ENCODE assay signal across 8 cellular contexts in genomic region chr10:88879754-88880286, GRCh38. TPM values are rescaled to one million over a fixed set of nuclear protein-coding genes. Genes with fewer than 3 reads are reported as not detected.
DNase-seq lines count a peak whose midpoint lies in the region; ATAC-seq, FAIRE-seq and TF ChIP-seq lines count a peak whose summit lies in the region.

TSS of gene STAMBPL1 (plus strand) at chr10:88880245. CDS start at chr10:88901709, 21,464 bp downstream.

- H3K4me3 ChIP-seq in H7 (ENCODE audit: insufficient read depth, low read depth, low read length), result peak within 1 kb of the TSS; percentile 85
- peak within 1 kb of the TSS; percentile 72 for H3K4me3 ChIP-seq in MG63

- FAIRE-seq in GM12892 (lab: Jason Lieb, UNC), result no peak

- DNase-seq in GM10266 (ENCODE audit: extremely low spot score), result peak; percentile 62
- DNase-seq in H7, result peak; percentile 7
- no peak for DNase-seq in MG63
- peak; percentile 53 to 69 (median 63) for DNase-seq in activated CD4-positive, CD25-positive, alpha-beta regulatory T cell (lab: John Stamatoyannopoulos, UW)
- DNase-seq in cerebellum (ENCODE audit: low spot score), result peak; percentile 68
- DNase-seq in memory B cell (ENCODE audit: low spot score in 2 of 2), result no peak
- peak; percentile 38 for DNase-seq in stimulated activated CD8-positive, alpha-beta memory T cell treated with anti-CD3 and anti-CD28 coated beads, Interleukin-15, amount 100 ng/mL, for 24 hours (ENCODE audit: low read depth)
- no peak for DNase-seq in GM12892 (ENCODE audit: insufficient read length)

- ATAC-seq in memory B cell (ENCODE audit: low read depth), result peak; percentile 57

- H3K4me3 Mint-ChIP-seq in memory B cell, result peak within 1 kb of the TSS; percentile 98

- TF ChIP-seq CTCF in GM10266 (IDR thresholded peaks at IDR 0.05; ENCODE audit: control insufficient read depth, insufficient read depth, low read depth, missing control alignments), result no peak

- no peaks in the 10 kb centered on the region for H3K9me3 Mint-ChIP-seq in memory B cell

- peaks cover 2% of the 10 kb centered on the region for H3K36me3 Mint-ChIP-seq in memory B cell

- H3K36me3 ChIP-seq in H7 (replicated peaks; ENCODE audit: control insufficient read depth, insufficient read depth, low read length), result no peaks in the 10 kb centered on the region
- peaks cover 17% of the 10 kb centered on the region for H3K36me3 ChIP-seq in MG63

- H3K4me1 Mint-ChIP-seq in memory B cell, result peaks cover 32% of the 10 kb centered on the region

- H3K27ac Mint-ChIP-seq in memory B cell, result peak within 1 kb of the TSS; percentile 98

- TF ChIP-seq POLR2A in GM12892 (IDR thresholded peaks at IDR 0.05; ENCODE audit: low read depth, low read length), result no peak

- H3K27me3 ChIP-seq in H7 (ENCODE audit: control insufficient read depth, insufficient read depth, low read length) (peaks cover 18% of the 10 kb centered on the region), MG63 (no peaks in the 10 kb centered on the region)

- H3K9me3 ChIP-seq in MG63, result no peaks in the 10 kb centered on the region

- H3K27me3 Mint-ChIP-seq in memory B cell, result no peaks in the 10 kb centered on the region

RNA-seq across cellular contexts. Expression of gene STAMBPL1, which starts in this region (rescaled TPM):
- 1.3 and 2.3 TPM in 2 replicates for total RNA-seq in H7 (2014; rRNA removed; shearing (Covaris generic))
- 23.1 and 27.3 TPM in 2 replicates for total RNA-seq in MG63 (2014; rRNA removed; shearing (Covaris generic); ENCODE audit: low replicate concordance)
- 39.0 TPM for total RNA-seq in cerebellum
- polyA plus RNA-seq in GM12892 (2012; ENCODE audit: missing spikeins), result 23.1 TPM

Comparison
In these comparisons a context has a peak if more than half of its experiments do, and no peak if none do; other contexts are left out.
1. DNase-seq: peak in GM10266 (single experiment), H7 (single experiment), activated CD4-positive, CD25-positive, alpha-beta regulatory T cell (4 of 4), cerebellum (single experiment) and stimulated activated CD8-positive, alpha-beta memory T cell treated with anti-CD3 and anti-CD28 coated beads, Interleukin-15, amount 100 ng/mL, for 24 hours (single experiment); none in MG63 (single experiment), memory B cell (0 of 2) and GM12892 (single experiment).